9 cellular contexts compared by ENCODE assay signal in the genomic region with DNA sequence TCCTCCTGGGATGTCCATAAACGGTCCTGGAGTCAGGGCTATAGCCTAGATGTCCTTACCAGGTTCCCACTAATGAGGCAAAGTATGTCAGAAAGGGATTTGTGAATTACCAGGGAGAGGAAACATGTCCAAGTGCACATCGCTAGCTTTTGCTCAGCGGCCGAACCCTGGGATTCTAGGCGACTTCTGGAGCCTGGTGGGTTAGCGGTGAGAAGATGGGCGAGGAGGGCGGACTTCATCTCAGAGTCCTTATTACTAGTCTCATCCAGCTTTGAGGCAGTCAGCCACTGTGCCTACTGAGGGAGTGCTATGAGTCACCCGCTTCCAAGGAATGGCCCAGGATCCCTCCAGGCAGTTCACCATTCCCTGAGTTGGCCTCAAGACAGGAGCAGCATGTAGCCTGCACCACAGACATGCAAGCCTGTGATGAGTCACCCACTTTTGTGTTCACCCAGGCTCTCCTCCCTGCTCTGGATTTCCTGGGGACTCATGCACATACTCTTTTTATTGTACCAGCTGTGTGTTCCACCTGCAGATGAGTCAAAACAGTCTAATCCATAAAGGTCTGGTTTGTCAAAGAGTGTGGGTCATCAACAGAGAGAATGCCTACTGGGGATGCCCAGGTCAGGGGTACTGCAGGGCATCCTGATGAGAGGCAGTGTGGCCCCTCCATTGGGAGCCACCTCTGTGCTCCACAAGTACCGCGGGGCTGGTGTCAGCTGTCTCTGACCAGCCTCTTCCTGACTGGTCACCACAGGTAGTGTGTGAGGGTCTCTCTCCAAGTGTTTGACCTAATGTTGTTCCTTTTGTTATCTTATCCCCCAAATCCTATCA. TPM values are rescaled to one million over a fixed set of nuclear protein-coding genes. Genes with fewer than 3 reads are reported as not detected.
DNase-seq lines count a peak whose midpoint lies in the region; ATAC-seq, FAIRE-seq and TF ChIP-seq lines count a peak whose summit lies in the region.
"Had no signal": no experiment of that assay in that cellular context is flagged by ENCODE, and none has a peak within 500 bp of the region (broad histone marks: within the 10 kb centered on the region; RNA-seq: fewer than 3 reads in every experiment).

No MANE protein-coding gene starts in this region.

- ATAC-seq in GM21390 (IDR thresholded peaks at IDR 0.05; ENCODE audit: unreplicated experiment): no peak

- no peaks in the 10 kb centered on the region for H3K9me3 ChIP-seq in CD4-positive, alpha-beta memory T cell (ENCODE audit: control insufficient read depth in 1 of 2, low read length in 2 of 2)
- H3K9me3 ChIP-seq in ovary (no peaks in the 10 kb centered on the region), H9 (ENCODE audit: control insufficient read depth, low read depth, low read length) (no peaks in the 10 kb centered on the region)

- H4K5ac ChIP-seq in H9 (ENCODE audit: insufficient read length, low read depth, low read length): no peak overlapping the region

- no peak overlapping the region; the same call in 1 of the 2 replicates for H3K14ac ChIP-seq in H9 (ENCODE audit: insufficient read depth, low read length)

- TF ChIP-seq EP300 in ovary (IDR thresholded peaks at IDR 0.05): no peak

- no peaks in the 10 kb centered on the region for H3K23me2 ChIP-seq in H9 (ENCODE audit: insufficient read length, low read depth, low read length, poor library complexity, severe bottlenecking)

- no peak overlapping the region for H3K4me3 ChIP-seq in CD4-positive, alpha-beta memory T cell (ENCODE audit: low read length in 2 of 2)
- H3K4me3 ChIP-seq in ovary: no peak overlapping the region

- no peak overlapping the region for H2BK5ac ChIP-seq in H9 (ENCODE audit: insufficient read length, low read length)

- no peaks in the 10 kb centered on the region for H3K27me3 ChIP-seq in CD4-positive, alpha-beta memory T cell (ENCODE audit: insufficient read depth, low read length)
- no peaks in the 10 kb centered on the region for H3K27me3 ChIP-seq in ovary
- no peaks in the 10 kb centered on the region for H3K27me3 ChIP-seq in H9 (ENCODE audit: insufficient read depth, low read length)

- no peak overlapping the region for H2AK5ac ChIP-seq in H9 (ENCODE audit: insufficient read length, low read length)

- H3K27ac ChIP-seq in CD4-positive, alpha-beta memory T cell (ENCODE audit: low read depth, low read length): no peak overlapping the region
- H3K27ac ChIP-seq in ovary (peak overlapping the region; percentile 48 to 87), H9 (ENCODE audit: insufficient read length, low read depth, low read length) (no peak overlapping the region)
- H3K27ac ChIP-seq: HL-60 had no signal

- H3K4ac ChIP-seq in H9 (ENCODE audit: low read depth, low read length): no peak overlapping the region

- intact Hi-C loops in CD4-positive, alpha-beta memory T cell (cut with micrococcal nuclease): loop anchor here (5.0 to 10.0 kb wide), 2 partner anchors 117 to 325 kb away; partner anchors contain the start of gene IL3
- intact Hi-C loops in ovary (cut with DNase I): loop anchor here in 3 of 4 donors (2.0 to 10.0 kb wide), 5 partner anchors 21 to 435 kb away; no protein-coding TSS in a partner anchor

- H2AFZ ChIP-seq in H9 (ENCODE audit: low read length): no peak overlapping the region

- WGBS in ovary, 3 donors: 87 to 91% (median 90%) methylated on average over 11 of the region's 11 CpGs
- no CpG with 5 or more reads among the region's 11 CpGs for WGBS in H9 (ENCODE audit: extremely low coverage, insufficient read length, low lambda C conversion rate)

- H3K4me2 ChIP-seq in H9 (ENCODE audit: insufficient read depth, insufficient read length, low read length): no peak overlapping the region

- H3K9me3 Mint-ChIP-seq in CD4-positive, alpha-beta memory T cell: no peaks in the 10 kb centered on the region
- H3K9me3 Mint-ChIP-seq in H9: no peaks in the 10 kb centered on the region

- H3K36me3 ChIP-seq in CD4-positive, alpha-beta memory T cell (ENCODE audit: insufficient read depth, low read length): no peaks in the 10 kb centered on the region
- no peaks in the 10 kb centered on the region for H3K36me3 ChIP-seq in ovary

- peaks cover 43% of the 10 kb centered on the region for H3K4me1 ChIP-seq in CD4-positive, alpha-beta memory T cell (ENCODE audit: insufficient read depth, low read length)
- H3K4me1 ChIP-seq in ovary (ENCODE audit: insufficient read depth): peaks cover 26% of the 10 kb centered on the region
- no peaks in the 10 kb centered on the region for H3K4me1 ChIP-seq in H9 (ENCODE audit: insufficient read depth, low read length)

- CTCF ChIA-PET in CD4-positive, alpha-beta memory T cell (lab: Charles Lee; ENCODE audit: partially characterized antibody): interaction anchor here (0.6 to 16.9 kb wide), 7 partner anchors 19 to 111 kb away, joined by 3 to 543 read pairs (median 4); partner anchors contain the start of gene IRF1

- DNase-seq in CD4-positive, alpha-beta memory T cell: no peak
- DNase-seq in MV-4-11 (lab: John Stamatoyannopoulos, UW): peak; percentile 33
- peak; percentile 99 for DNase-seq in dedifferentiated amniotic fluid mesenchymal stem cell (ENCODE audit: extremely low spot score)
- peak; percentile 53 to 81 (median 62) for DNase-seq in ovary
- DNase-seq in NCI-H146 (lab: John Stamatoyannopoulos, UW): no peak
- no peak for DNase-seq in D721Med (ENCODE audit: insufficient read length, low spot score)
- no peak for DNase-seq in H9

- no peak overlapping the region for H3K4me3 Mint-ChIP-seq in CD4-positive, alpha-beta memory T cell
- H3K4me3 Mint-ChIP-seq in H9: no peak overlapping the region

- H3K4me1 Mint-ChIP-seq in CD4-positive, alpha-beta memory T cell: peaks cover 33 to 79% (median 55%) of the 10 kb centered on the region in 4 donors
- peaks cover 8 to 11% of the 10 kb centered on the region in 2 experiments for H3K4me1 Mint-ChIP-seq in H9

- no peak overlapping the region for H4K91ac ChIP-seq in H9 (ENCODE audit: insufficient read length, low read depth, low read length)

- H4K20me1 ChIP-seq in H9 (ENCODE audit: control insufficient read depth, insufficient read depth, insufficient read length): no peaks in the 10 kb centered on the region

- no peak overlapping the region for H3K9ac ChIP-seq in H9 (ENCODE audit: extremely low read depth, insufficient read length, low read length)

- H3K79me1 ChIP-seq in H9 (ENCODE audit: insufficient read depth, low read depth, low read length, poor library complexity, severe bottlenecking): no peaks in the 10 kb centered on the region

- peak overlapping the region; percentile 43 to 86 (median 58) for H3K27ac Mint-ChIP-seq in CD4-positive, alpha-beta memory T cell
- H3K27ac Mint-ChIP-seq in H9: no peak overlapping the region; a peak in 1 of 7 replicates

- H3K79me2 ChIP-seq in H9 (ENCODE audit: insufficient read depth, low read length): no peaks in the 10 kb centered on the region

- no peak overlapping the region for H2BK20ac ChIP-seq in H9 (ENCODE audit: low read depth, low read length, poor library complexity, severe bottlenecking)

- H3T11ph ChIP-seq in H9 (ENCODE audit: low read length): no peak overlapping the region

- TF ChIP-seq CTCF in ovary (IDR thresholded peaks at IDR 0.05): no peak
- no peak for TF ChIP-seq CTCF in D721Med (IDR thresholded peaks at IDR 0.05; ENCODE audit: insufficient read depth, missing control alignments)
- no peak for TF ChIP-seq CTCF in H9 (conservative IDR thresholded peaks at IDR 0.05)

- no peak overlapping the region for H3K56ac ChIP-seq in H9 (ENCODE audit: insufficient read length, low read depth, low read length)

- peaks cover 0 to 13% of the 10 kb centered on the region in 2 donors for H3K36me3 Mint-ChIP-seq in CD4-positive, alpha-beta memory T cell
- no peaks in the 10 kb centered on the region; a peak in 1 of 7 replicates for H3K36me3 Mint-ChIP-seq in H9 (ENCODE audit: insufficient read depth in 1 of 3, low read depth in 3 of 3)

- FAIRE-seq in D721Med (lab: Jason Lieb, UNC): no peak

- no peak overlapping the region for H2BK120ac ChIP-seq in H9 (ENCODE audit: low read depth, low read length, poor library complexity, severe bottlenecking)

- POLR2A ChIA-PET in CD4-positive, alpha-beta memory T cell (lab: Charles Lee; ENCODE audit: partially characterized antibody): interaction anchor here (0.6 to 8.6 kb wide), 8 partner anchors 15 to 681 kb away, joined by 3 to 151 read pairs (median 6); partner anchors contain the start of gene IRF1

- no peak overlapping the region for H2BK12ac ChIP-seq in H9 (ENCODE audit: insufficient read length, low read depth, low read length)

- no peak overlapping the region for H4K8ac ChIP-seq in H9 (replicated peaks; ENCODE audit: insufficient read length, low read depth, low read length)

- no peak overlapping the region for H3K23ac ChIP-seq in H9 (ENCODE audit: insufficient read length, low read depth, low read length)

- TF ChIP-seq POLR2A in ovary (IDR thresholded peaks at IDR 0.05): no peak

- no peaks in the 10 kb centered on the region for H3K27me3 Mint-ChIP-seq in CD4-positive, alpha-beta memory T cell
- no peaks in the 10 kb centered on the region for H3K27me3 Mint-ChIP-seq in H9 (ENCODE audit: low read depth)

- no peak overlapping the region for H3K18ac ChIP-seq in H9 (ENCODE audit: insufficient read length, low read depth, low read length)

- no peak overlapping the region for H2BK15ac ChIP-seq in H9 (ENCODE audit: low read depth, low read length)

RNA-seq across cellular contexts. Expression of gene SLC22A5, which starts 20.2 kb away (rescaled TPM):
- total RNA-seq in CD4-positive, alpha-beta memory T cell: 1 to 10 TPM; 8.9 to 10.0 TPM
- polyA plus RNA-seq in CD4-positive, alpha-beta memory T cell: 1 to 10 TPM; 1.9 to 2.9 TPM
- 10 to 100 TPM in 6 of 7 donors, 1 to 10 TPM in 1; 8.7 to 37.5 (median 10.6) TPM for total RNA-seq in ovary
- polyA plus RNA-seq in ovary: 10 to 100 TPM in 1 of 2 donors, 1 to 10 TPM in 1; 5.2 to 10.4 TPM
- total RNA-seq in H9 (2021): 3.4 and 3.9 TPM in 2 replicates

Comparison
In these comparisons a context has a peak if more than half of its experiments do, and no peak if none do; other contexts are left out.
1. DNase-seq: peak in MV-4-11 (single experiment), dedifferentiated amniotic fluid mesenchymal stem cell (single experiment) and ovary (5 of 5); none in CD4-positive, alpha-beta memory T cell (0 of 5), NCI-H146 (single experiment), D721Med (single experiment) and H9 (single experiment).
2. H3K27ac ChIP-seq: peak in ovary (2 of 2); none in CD4-positive, alpha-beta memory T cell (single experiment) and H9 (single experiment).
3. H3K27ac Mint-ChIP-seq: peak in CD4-positive, alpha-beta memory T cell (7 of 7); none in H9 (0 of 3).